Comparison of ENCODE assay signal across 10 cellular contexts in genomic region chr4:139243448-139244365, GRCh38. TPM values are rescaled to one million over a fixed set of nuclear protein-coding genes. Genes with fewer than 3 reads are reported as not detected.
A peak's percentile ranks its signal among the peaks of the same experiment; 100 is the strongest.
DNase-seq lines count a peak whose midpoint lies in the region; ATAC-seq, FAIRE-seq and TF ChIP-seq lines count a peak whose summit lies in the region.
"Had no signal": no experiment of that assay in that cellular context is flagged by ENCODE, and none has a peak within 500 bp of the region (broad histone marks: within the 10 kb centered on the region; RNA-seq: fewer than 3 reads in every experiment).

No MANE protein-coding gene starts in this region.

- peak overlapping the region; percentile 18 to 36 for H3K27ac ChIP-seq in left lung
- H3K27ac ChIP-seq: BLaER1 had no signal

- H3K4me3 ChIP-seq in left lung = no peak overlapping the region
- H3K4me3 ChIP-seq: BLaER1 had no signal

- intact Hi-C loops in MCF 10A (cut with micrococcal nuclease) = loop anchor here (1.0 to 5.0 kb wide), 2 partner anchors 52 to 226 kb away; partner anchors contain the start of gene NOCT
- intact Hi-C loops in left lung (cut with DNase I) = no loop called here

- peak overlapping the region; percentile 93 for H3K27ac Mint-ChIP-seq in MCF 10A (ENCODE audit: low read depth, unreplicated experiment)
- H3K27ac Mint-ChIP-seq: activated T-cell treated with anti-CD3 and anti-CD28 coated beads, Interleukin-2, amount 50 U/mL, for 72 hours had no signal

- POLR2A ChIA-PET in MCF 10A (lab: Yijun Ruan, JAX) = interaction anchor here (0.6 to 4.7 kb wide), 23 partner anchors 9 to 310 kb away, joined by 3 to 91 read pairs (median 5); partner anchors contain the start of genes ELF2, NAA15 and NDUFC1

- in situ Hi-C loops in KBM-7 (cut with MboI; ENCODE audit: low pct_unique_long_range_greater_than_20kb, low sequenced_read_pairs) = no loop called here

- H3K36me3 ChIP-seq in left lung = no peaks in the 10 kb centered on the region
- H3K36me3 ChIP-seq: BLaER1 had no signal

- H3K4me3 Mint-ChIP-seq in MCF 10A (ENCODE audit: unreplicated experiment) = no peak overlapping the region
- H3K4me3 Mint-ChIP-seq: activated T-cell treated with anti-CD3 and anti-CD28 coated beads, Interleukin-2, amount 50 U/mL, for 72 hours had no signal

- no peak for TF ChIP-seq CTCF in MCF 10A (IDR thresholded peaks at IDR 0.05; ENCODE audit: unreplicated experiment)
- TF ChIP-seq CTCF in left lung (IDR thresholded peaks at IDR 0.05) = no peak
- no peak for TF ChIP-seq CTCF in GM10266 (IDR thresholded peaks at IDR 0.05; ENCODE audit: control insufficient read depth, insufficient read depth, low read depth, missing control alignments)

- BruUV-seq in MCF 10A (replicated peaks; lab: Mats Ljungman, UMichigan) = no TSS peak

- FAIRE-seq in HTR-8/SVneo (lab: Jason Lieb, UNC) = no peak

- peaks cover 0 to 2% of the 10 kb centered on the region in 2 donors for H3K9me3 ChIP-seq in left lung
- H3K9me3 ChIP-seq: BLaER1 had no signal

- peaks cover 27% of the 10 kb centered on the region for H3K4me1 Mint-ChIP-seq in MCF 10A (ENCODE audit: insufficient read depth, unreplicated experiment)

- H3K9me3 Mint-ChIP-seq in MCF 10A (ENCODE audit: unreplicated experiment) = peaks cover 6% of the 10 kb centered on the region

- DNase-seq in A172 (ENCODE audit: low spot score) (peak; percentile 84), HTR-8/SVneo (ENCODE audit: insufficient read length, low spot score) (peak; percentile 83), MCF 10A (ENCODE audit: unreplicated experiment) (peak; percentile 98), left lung (no peak), NCI-H2081 treated with DMSO at 0.1 percent for 48 hours (lab: John Stamatoyannopoulos, UW) (no peak), inferior parietal cortex (ENCODE audit: extremely low spot score) (no peak), KBM-7 (no peak), GM10266 (ENCODE audit: extremely low spot score) (no peak)
- DNase-seq: activated T-cell treated with anti-CD3 and anti-CD28 coated beads, Interleukin-2, amount 50 U/mL, for 72 hours had no signal

- H3K27me3 ChIP-seq in left lung = no peaks in the 10 kb centered on the region
- H3K27me3 ChIP-seq: BLaER1 had no signal

- H3K27me3 Mint-ChIP-seq in MCF 10A (ENCODE audit: insufficient read depth, unreplicated experiment) = no peaks in the 10 kb centered on the region

- CTCF ChIA-PET in MCF 10A (lab: Yijun Ruan, JAX) = interaction anchor here (0.6 to 4.8 kb wide), 8 partner anchors 10 to 65 kb away, joined by 3 to 45 read pairs (median 4); no protein-coding TSS in a partner anchor

- no peaks in the 10 kb centered on the region for H3K36me3 Mint-ChIP-seq in MCF 10A (ENCODE audit: insufficient read depth, unreplicated experiment)

- ATAC-seq in left lung = peak; percentile 91
- ATAC-seq: activated T-cell treated with anti-CD3 and anti-CD28 coated beads, Interleukin-2, amount 50 U/mL, for 72 hours had no signal

- peaks cover 0 to 7% of the 10 kb centered on the region in 2 donors for H3K4me1 ChIP-seq in left lung
- H3K4me1 ChIP-seq: BLaER1 had no signal

RNA-seq across cellular contexts. Expression of gene MGARP, which starts 36.3 kb away (rescaled TPM):
- total RNA-seq in A172 (2014; rRNA removed; shearing (Covaris generic)) = 0.89 and 1.2 TPM in 2 replicates
- total RNA-seq in MCF 10A (2022) (not detected in 2 replicates), left lung (under 1 TPM in 1 of 2 donors, not detected in 1; 0.21 TPM)
- total RNA-seq: activated T-cell treated with anti-CD3 and anti-CD28 coated beads, Interleukin-2, amount 50 U/mL, for 72 hours had no signal

RNA-seq across cellular contexts. Expression of gene NAA15, which starts 57.6 kb away (rescaled TPM):
- 56.6 and 57.2 TPM in 2 replicates for total RNA-seq in A172 (2014; rRNA removed; shearing (Covaris generic))
- total RNA-seq in MCF 10A (2022) = 54.9 and 80.6 TPM in 2 replicates
- 10 to 100 TPM; 35.5 to 49.6 TPM for total RNA-seq in left lung

RNA-seq across cellular contexts. Expression of gene NDUFC1, which starts 58.6 kb away (rescaled TPM):
- 66.0 and 102 TPM in 2 replicates for total RNA-seq in A172 (2014; rRNA removed; shearing (Covaris generic))
- total RNA-seq in MCF 10A (2022) (86.1 and 102 TPM in 2 replicates), left lung (10 to 100 TPM; 47.9 to 56.5 TPM)

Comparison
In these comparisons a context has a peak if more than half of its experiments do, and no peak if none do; other contexts are left out.
1. DNase-seq: peak in A172 (single experiment), HTR-8/SVneo (single experiment) and MCF 10A (single experiment); none in left lung (0 of 2), NCI-H2081 treated with DMSO at 0.1 percent for 48 hours (single experiment), inferior parietal cortex (single experiment), KBM-7 (single experiment) and GM10266 (single experiment).